Comparison of ENCODE assay signal across 13 cellular contexts in the genomic region with DNA sequence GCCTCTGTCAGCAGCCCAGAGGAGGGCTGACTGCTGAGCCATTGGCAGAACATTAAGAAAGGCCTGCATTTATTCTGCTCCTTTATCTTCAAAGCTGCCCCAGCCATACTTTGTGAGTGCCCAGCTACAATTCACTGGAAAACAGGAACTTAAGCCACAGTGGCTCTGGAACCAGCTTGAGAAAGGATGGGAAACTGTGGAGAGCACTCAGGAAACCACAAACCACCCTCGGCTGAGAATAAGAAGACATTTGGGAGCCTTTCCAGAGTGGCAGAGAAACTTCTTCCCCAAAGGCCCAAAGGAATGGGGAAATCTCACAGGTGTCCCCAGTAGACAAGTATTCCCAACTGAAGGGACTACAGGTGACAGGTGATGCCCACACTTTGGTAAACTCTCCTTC. TPM values are rescaled to one million over a fixed set of nuclear protein-coding genes. Genes with fewer than 3 reads are reported as not detected.
DNase-seq lines count a peak whose midpoint lies in the region; TF ChIP-seq lines count a peak whose summit lies in the region.
"Had no signal": no experiment of that assay in that cellular context is flagged by ENCODE, and none has a peak within 500 bp of the region (broad histone marks: within the 10 kb centered on the region; RNA-seq: fewer than 3 reads in every experiment).

No MANE protein-coding gene starts in this region.

- intact Hi-C loops in esophagus squamous epithelium (cut with DNase I) (no loop called here), vagina (cut with DNase I) (no loop called here), thyroid gland (cut with DNase I) (no loop called here)

- no peak for DNase-seq in activated CD4-positive, alpha-beta T cell treated with anti-CD3 and anti-CD28 coated beads, Interleukin-2, amount 10 ng/mL, durations not matched to agents 7 days and 5 days
- no peak for DNase-seq in activated CD4-positive, alpha-beta T cell treated with anti-CD3 and anti-CD28 coated beads, Interleukin-2, amount 50 U/mL, for 1 hour
- DNase-seq in SK-N-MC (ENCODE audit: low read depth, low spot score) (peak; percentile 42), esophagus squamous epithelium (lab: John Stamatoyannopoulos, UW) (no peak), vagina (ENCODE audit: extremely low spot score in 2 of 2) (no peak), NCI-H2029 treated with DMSO at 0.1 percent for 48 hours (lab: John Stamatoyannopoulos, UW) (no peak), thyroid gland (no peak)
- DNase-seq in stimulated activated CD4-positive, alpha-beta T cell treated with anti-CD3 and anti-CD28 coated beads, Interleukin-2, amount 100 ng/mL, for 24 hours, result no peak

- no peak overlapping the region for H3K9ac ChIP-seq in SK-N-MC (ENCODE audit: insufficient read length)

- H3K4me1 Mint-ChIP-seq in activated CD4-positive, alpha-beta T cell treated with anti-CD3 and anti-CD28 coated beads, Interleukin-2, amount 10 ng/mL, durations not matched to agents 7 days and 5 days, result peaks cover 39% of the 10 kb centered on the region

- peak overlapping the region; percentile 83 for H3K27ac Mint-ChIP-seq in activated CD4-positive, alpha-beta T cell treated with anti-CD3 and anti-CD28 coated beads, Interleukin-2, amount 10 ng/mL, durations not matched to agents 7 days and 5 days

- H3K27ac ChIP-seq in SK-N-MC (0 out of 2 replicates have a peak overlapping the region, but pooled peaks have one; percentile 6), esophagus squamous epithelium (peak overlapping the region; percentile 79 to 90 (median 87)), vagina (peak overlapping the region; percentile 56), thyroid gland (no peak overlapping the region)
- H3K27ac ChIP-seq: cardiac muscle cell had no signal

- H3K36me3 Mint-ChIP-seq in activated CD4-positive, alpha-beta T cell treated with anti-CD3 and anti-CD28 coated beads, Interleukin-2, amount 10 ng/mL, durations not matched to agents 7 days and 5 days (ENCODE audit: low read depth), result no peaks in the 10 kb centered on the region
- H3K36me3 Mint-ChIP-seq: activated CD8-positive, alpha-beta memory T cell treated with anti-CD3 and anti-CD28 coated beads, Interleukin-2, amount 10 ng/mL, durations not matched to agents 7 days and 5 days had no signal

- no peaks in the 10 kb centered on the region for H3K27me3 Mint-ChIP-seq in activated CD4-positive, alpha-beta T cell treated with anti-CD3 and anti-CD28 coated beads, Interleukin-2, amount 10 ng/mL, durations not matched to agents 7 days and 5 days
- H3K27me3 Mint-ChIP-seq: activated CD8-positive, alpha-beta memory T cell treated with anti-CD3 and anti-CD28 coated beads, Interleukin-2, amount 10 ng/mL, durations not matched to agents 7 days and 5 days had no signal

- no peak overlapping the region for H3K4me3 ChIP-seq in SK-N-MC
- peak overlapping the region; percentile 10 to 54 (median 34) for H3K4me3 ChIP-seq in esophagus squamous epithelium
- peak overlapping the region in 1 of 2 donors; percentile 17 for H3K4me3 ChIP-seq in vagina
- H3K4me3 ChIP-seq in thyroid gland (replicated peaks in 1 of 3), result no peak overlapping the region
- H3K4me3 ChIP-seq: cardiac muscle cell, gastrocnemius medialis, right atrium auricular region had no signal

- 14 to 20% methylated on average over 1 of the region's 1 CpG for WGBS in esophagus squamous epithelium, 2 donors
- WGBS in thyroid gland, 2 donors, result 61 to 63% methylated on average over 1 of the region's 1 CpG

- TF ChIP-seq CTCF in esophagus squamous epithelium (IDR thresholded peaks at IDR 0.05), result no peak
- no peak for TF ChIP-seq CTCF in vagina (IDR thresholded peaks at IDR 0.05)
- no peak for TF ChIP-seq CTCF in thyroid gland (IDR thresholded peaks at IDR 0.05)

- H3K36me3 ChIP-seq in SK-N-MC (ENCODE audit: insufficient read depth, low read length) (no peaks in the 10 kb centered on the region), esophagus squamous epithelium (no peaks in the 10 kb centered on the region), vagina (no peaks in the 10 kb centered on the region), thyroid gland (no peaks in the 10 kb centered on the region)
- H3K36me3 ChIP-seq: cardiac muscle cell, gastrocnemius medialis, right atrium auricular region had no signal

- no peaks in the 10 kb centered on the region for H3K9me3 ChIP-seq in SK-N-MC (ENCODE audit: low read depth, low read length)
- no peaks in the 10 kb centered on the region for H3K9me3 ChIP-seq in esophagus squamous epithelium
- H3K9me3 ChIP-seq in vagina, result no peaks in the 10 kb centered on the region
- H3K9me3 ChIP-seq in thyroid gland, result no peaks in the 10 kb centered on the region
- H3K9me3 ChIP-seq: gastrocnemius medialis, right atrium auricular region had no signal

- POLR2A ChIA-PET in activated CD4-positive, alpha-beta T cell treated with anti-CD3 and anti-CD28 coated beads, Interleukin-2, amount 10 ng/mL, durations not matched to agents 7 days and 5 days (lab: Charles Lee), result no interaction called here

- no peak overlapping the region for H3K4me3 Mint-ChIP-seq in activated CD4-positive, alpha-beta T cell treated with anti-CD3 and anti-CD28 coated beads, Interleukin-2, amount 10 ng/mL, durations not matched to agents 7 days and 5 days
- H3K4me3 Mint-ChIP-seq: activated CD8-positive, alpha-beta memory T cell treated with anti-CD3 and anti-CD28 coated beads, Interleukin-2, amount 10 ng/mL, durations not matched to agents 7 days and 5 days had no signal

- H3K9me3 Mint-ChIP-seq in activated CD4-positive, alpha-beta T cell treated with anti-CD3 and anti-CD28 coated beads, Interleukin-2, amount 10 ng/mL, durations not matched to agents 7 days and 5 days, result no peaks in the 10 kb centered on the region

- H3K27me3 ChIP-seq in esophagus squamous epithelium (peaks cover 0 to 10% (median 0%) of the 10 kb centered on the region in 4 donors), vagina (no peaks in the 10 kb centered on the region), thyroid gland (no peaks in the 10 kb centered on the region)
- H3K27me3 ChIP-seq: cardiac muscle cell, gastrocnemius medialis, right atrium auricular region had no signal

- CTCF ChIA-PET in activated CD4-positive, alpha-beta T cell treated with anti-CD3 and anti-CD28 coated beads, Interleukin-2, amount 10 ng/mL, durations not matched to agents 7 days and 5 days (lab: Charles Lee), result interaction anchor here (0.6 to 1.3 kb wide), 2 partner anchors 98 to 1631 kb away, joined by 3 read pairs; no protein-coding TSS in a partner anchor

- TF ChIP-seq POLR2A in esophagus squamous epithelium (IDR thresholded peaks at IDR 0.05), result no peak
- no peak for TF ChIP-seq POLR2A in vagina (IDR thresholded peaks at IDR 0.05)
- no peak for TF ChIP-seq POLR2A in thyroid gland (IDR thresholded peaks at IDR 0.05)

- H3K4me1 ChIP-seq in esophagus squamous epithelium (peaks cover 26 to 100% (median 63%) of the 10 kb centered on the region in 3 donors), vagina (peaks cover 63% of the 10 kb centered on the region), thyroid gland (peaks cover 15 to 63% of the 10 kb centered on the region in 2 donors)

RNA-seq across cellular contexts. Expression of a gene that starts 1.8 kb away (rescaled TPM):
- 1 to 10 TPM; 1.3 to 1.9 TPM for total RNA-seq in activated CD4-positive, alpha-beta T cell treated with anti-CD3 and anti-CD28 coated beads, Interleukin-2, amount 10 ng/mL, durations not matched to agents 7 days and 5 days
- total RNA-seq in esophagus squamous epithelium (100 to 1,000 TPM in 3 of 4 donors, 10 to 100 TPM in 1; 65.4 to 121 (median 113) TPM), vagina (68.8 TPM), thyroid gland (1 to 10 TPM in 3 of 4 donors, under 1 TPM in 1; 0.56 to 5.6 (median 2.7) TPM)

RNA-seq across cellular contexts. Expression of a gene that starts 24.8 kb away (rescaled TPM):
- total RNA-seq in activated CD4-positive, alpha-beta T cell treated with anti-CD3 and anti-CD28 coated beads, Interleukin-2, amount 10 ng/mL, durations not matched to agents 7 days and 5 days, result under 1 TPM; 0.56 to 0.64 TPM
- total RNA-seq in esophagus squamous epithelium, result 10 to 100 TPM in 1 of 4 donors, 1 to 10 TPM in 3; 6.7 to 25.2 (median 7.1) TPM
- 187 TPM for total RNA-seq in vagina
- total RNA-seq in thyroid gland, result 10 to 100 TPM in 2 of 4 donors, 1 to 10 TPM in 2; 6.5 to 43.7 (median 10.7) TPM

RNA-seq across cellular contexts. Expression of a gene that starts 54.2 kb away (rescaled TPM):
- 1 to 10 TPM; 1.5 TPM for total RNA-seq in activated CD4-positive, alpha-beta T cell treated with anti-CD3 and anti-CD28 coated beads, Interleukin-2, amount 10 ng/mL, durations not matched to agents 7 days and 5 days
- total RNA-seq in esophagus squamous epithelium (1 to 10 TPM in 3 of 4 donors, not detected in 1; 1.5 to 5.9 (median 4.0) TPM), vagina (18.7 TPM), thyroid gland (10 to 100 TPM in 1 of 4 donors, 1 to 10 TPM in 3; 1.1 to 20.7 (median 2.4) TPM)
- total RNA-seq: cardiac muscle cell, lung microvascular endothelial cell had no signal

Comparison
In these comparisons a context has a peak if more than half of its experiments do, and no peak if none do; other contexts are left out.
1. H3K27ac ChIP-seq: peak in SK-N-MC (single experiment), esophagus squamous epithelium (4 of 4) and vagina (single experiment); none in thyroid gland (0 of 3).
2. H3K4me3 ChIP-seq: peak in esophagus squamous epithelium (4 of 4); none in SK-N-MC (single experiment) and thyroid gland (0 of 3).
3. RNA of a gene that starts 1.8 kb away (total RNA-seq): 65.4 to 121 TPM in esophagus squamous epithelium and 68.8 TPM in vagina (single experiment); 0.56 to 5.6 TPM in thyroid gland and 1.3 to 1.9 TPM in activated CD4-positive, alpha-beta T cell treated with anti-CD3 and anti-CD28 coated beads, Interleukin-2, amount 10 ng/mL, durations not matched to agents 7 days and 5 days; every median in the first group is over 4 times any median in the second.
4. RNA of a gene that starts 24.8 kb away (total RNA-seq): 187 TPM in vagina (single experiment), 6.5 to 43.7 TPM in thyroid gland and 6.7 to 25.2 TPM in esophagus squamous epithelium; 0.56 to 0.64 TPM in activated CD4-positive, alpha-beta T cell treated with anti-CD3 and anti-CD28 coated beads, Interleukin-2, amount 10 ng/mL, durations not matched to agents 7 days and 5 days; every median in the first group is over 4 times any median in the second.